9 cellular contexts compared by ENCODE assay signal in the genomic region with DNA sequence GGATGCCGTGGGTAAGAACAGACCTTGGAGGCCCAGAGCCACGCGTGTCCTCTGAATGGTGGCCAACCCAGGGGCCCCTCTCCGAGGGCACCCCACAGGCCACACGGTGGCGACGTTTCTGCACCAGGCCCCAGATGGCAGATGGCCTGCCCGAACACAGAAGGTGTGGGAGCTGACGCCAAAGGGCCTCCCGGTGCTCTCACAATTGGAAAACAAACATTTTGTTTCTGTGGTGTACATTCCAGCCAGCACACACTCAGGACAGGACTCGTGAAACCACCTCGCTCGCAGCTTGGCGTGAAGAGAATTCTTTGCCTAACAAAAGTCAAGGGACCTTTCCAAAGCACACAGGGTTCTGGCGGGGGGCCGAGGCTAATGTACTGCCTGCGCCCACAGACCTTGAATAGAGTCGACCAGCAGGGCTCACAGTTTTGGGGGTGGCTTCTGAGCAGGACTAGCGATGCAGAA.
DNase-seq lines count a peak whose midpoint lies in the region; ATAC-seq and TF ChIP-seq lines count a peak whose summit lies in the region.
"Had no signal": no experiment of that assay in that cellular context is flagged by ENCODE, and none has a peak within 500 bp of the region (broad histone marks: within the 10 kb centered on the region; RNA-seq: fewer than 3 reads in every experiment).

No MANE protein-coding gene starts in this region.

- peaks cover 0 to 2% (median 0%) of the 10 kb centered on the region in 5 donors for H3K9me3 Mint-ChIP-seq in CD8-positive, alpha-beta memory T cell
- no peaks in the 10 kb centered on the region for H3K9me3 Mint-ChIP-seq in immature natural killer cell

- H2BK120ac ChIP-seq in mesenchymal stem cell (ENCODE audit: low read depth, low read length) = no peak overlapping the region

- H3K27ac Mint-ChIP-seq in CD8-positive, alpha-beta memory T cell = peak overlapping the region in 7 of 8 donors; percentile 50 to 94 (median 82)
- H3K27ac Mint-ChIP-seq in immature natural killer cell = peak overlapping the region; percentile 76 to 100 (median 88)

- H3K27me3 Mint-ChIP-seq in CD8-positive, alpha-beta memory T cell = no peaks in the 10 kb centered on the region
- peaks cover 9 to 28% (median 21%) of the 10 kb centered on the region in 3 donors for H3K27me3 Mint-ChIP-seq in immature natural killer cell (ENCODE audit: low read depth in 3 of 3)

- POLR2A ChIA-PET in CD8-positive, alpha-beta memory T cell (lab: Charles Lee) = interaction anchor here (1.1 kb wide), 1 partner anchor 109 kb away, joined by 3 read pairs; no protein-coding TSS in a partner anchor

- H3K27ac ChIP-seq in CD8-positive, alpha-beta memory T cell (ENCODE audit: low read depth, low read length) = no peak overlapping the region
- H3K27ac ChIP-seq in ascending aorta (peak overlapping the region; percentile 2 to 72), subcutaneous abdominal adipose tissue (ENCODE audit: low read depth, low read length) (peak overlapping the region; percentile 16), mesenchymal stem cell (ENCODE audit: low read length, poor library complexity, severe bottlenecking) (no peak overlapping the region)

- H2BK5ac ChIP-seq in mesenchymal stem cell (ENCODE audit: low read depth, low read length, poor library complexity, severe bottlenecking) = no peak overlapping the region

- DNase-seq in CD8-positive, alpha-beta memory T cell = peak in 4 of 5 donors; percentile 26 to 64 (median 32)
- peak; percentile 61 for DNase-seq in NB4 (ENCODE audit: low read depth)
- peak in 1 of 2 donors; percentile 72 for DNase-seq in ascending aorta (ENCODE audit: low spot score in 2 of 2)
- peak in 2 of 3 donors; percentile 42 to 48 for DNase-seq in immature natural killer cell
- no peak for DNase-seq in MV-4-11 (lab: John Stamatoyannopoulos, UW)
- DNase-seq in mesenchymal stem cell = no peak

- no peak overlapping the region for H3K18ac ChIP-seq in mesenchymal stem cell (ENCODE audit: low read depth in 1 of 2, low read length in 2 of 2)

- H3K36me3 ChIP-seq in CD8-positive, alpha-beta memory T cell (ENCODE audit: insufficient read depth, low read length) = no peaks in the 10 kb centered on the region
- H3K36me3 ChIP-seq in ascending aorta (no peaks in the 10 kb centered on the region), subcutaneous abdominal adipose tissue (ENCODE audit: control insufficient read depth in 5 of 5, insufficient read depth in 5 of 5, low read length in 5 of 5) (peaks cover 0 to 7% (median 0%) of the 10 kb centered on the region in 5 donors), mesenchymal stem cell (ENCODE audit: control insufficient read depth in 1 of 2, insufficient read depth in 2 of 2, low read depth in 1 of 2, low read length in 2 of 2) (peaks cover 0 to 10% of the 10 kb centered on the region in 2 experiments)
- H3K36me3 ChIP-seq: HAP-1 had no signal

- CTCF ChIA-PET in CD8-positive, alpha-beta memory T cell (lab: Charles Lee) = interaction anchor here (0.9 to 3.7 kb wide), 9 partner anchors 15 to 114 kb away, joined by 3 to 27 read pairs (median 7); no protein-coding TSS in a partner anchor

- H3K9me3 ChIP-seq in CD8-positive, alpha-beta memory T cell (ENCODE audit: low read length) = no peaks in the 10 kb centered on the region
- H3K9me3 ChIP-seq in ascending aorta = no peaks in the 10 kb centered on the region
- no peaks in the 10 kb centered on the region for H3K9me3 ChIP-seq in subcutaneous abdominal adipose tissue (ENCODE audit: control insufficient read depth in 5 of 5, low read length in 5 of 5)
- no peaks in the 10 kb centered on the region for H3K9me3 ChIP-seq in mesenchymal stem cell (ENCODE audit: control insufficient read depth, low read length)
- H3K9me3 ChIP-seq: HAP-1 had no signal

- peak overlapping the region in 1 of 7 donors; percentile 13 for H3K4me3 Mint-ChIP-seq in CD8-positive, alpha-beta memory T cell
- H3K4me3 Mint-ChIP-seq in immature natural killer cell = no peak overlapping the region

- no peaks in the 10 kb centered on the region for H3K27me3 ChIP-seq in CD8-positive, alpha-beta memory T cell (ENCODE audit: insufficient read depth, low read length, poor library complexity, severe bottlenecking)
- H3K27me3 ChIP-seq in ascending aorta (no peaks in the 10 kb centered on the region), subcutaneous abdominal adipose tissue (ENCODE audit: control insufficient read depth in 5 of 5, insufficient read depth in 4 of 5, low read length in 5 of 5) (no peaks in the 10 kb centered on the region), mesenchymal stem cell (ENCODE audit: control insufficient read depth in 1 of 2, insufficient read depth in 1 of 2, low read length in 2 of 2) (no peaks in the 10 kb centered on the region)

- no peak overlapping the region for H3K14ac ChIP-seq in mesenchymal stem cell (ENCODE audit: low read length in 2 of 2)

- peaks cover 39% of the 10 kb centered on the region for H3K79me1 ChIP-seq in mesenchymal stem cell (replicated peaks; ENCODE audit: low read length, poor library complexity, severe bottlenecking)

- H3K36me3 Mint-ChIP-seq in CD8-positive, alpha-beta memory T cell = peaks cover 0 to 14% (median 3%) of the 10 kb centered on the region in 3 donors
- peaks cover 0 to 10% (median 4%) of the 10 kb centered on the region in 3 donors for H3K36me3 Mint-ChIP-seq in immature natural killer cell

- H3K23ac ChIP-seq in mesenchymal stem cell (ENCODE audit: low read length in 2 of 2) = peak overlapping the region in 1 of 2 experiments; percentile 5

- 93% methylated on average over 19 of the region's 19 CpGs for WGBS in mesenchymal stem cell

- H3K9ac ChIP-seq in subcutaneous abdominal adipose tissue (ENCODE audit: low read length in 5 of 5) (no peak overlapping the region), mesenchymal stem cell (ENCODE audit: low read length) (no peak overlapping the region)

- peaks cover 64% of the 10 kb centered on the region for H3K4me1 ChIP-seq in CD8-positive, alpha-beta memory T cell (ENCODE audit: insufficient read depth, low read length)
- H3K4me1 ChIP-seq in ascending aorta = peaks cover 15 to 37% of the 10 kb centered on the region in 2 donors
- H3K4me1 ChIP-seq in subcutaneous abdominal adipose tissue (ENCODE audit: control insufficient read depth in 5 of 5, insufficient read depth in 5 of 5, low read length in 5 of 5) = peaks cover 15 to 57% (median 49%) of the 10 kb centered on the region in 5 donors
- H3K4me1 ChIP-seq in mesenchymal stem cell (ENCODE audit: control insufficient read depth, insufficient read depth, low read depth, low read length) = peaks cover 7% of the 10 kb centered on the region
- H3K4me1 ChIP-seq: HAP-1 had no signal

- no peak overlapping the region for H4K8ac ChIP-seq in mesenchymal stem cell (ENCODE audit: low read length)

- no peak overlapping the region for H4K91ac ChIP-seq in mesenchymal stem cell (ENCODE audit: low read length)

- H3K4me3 ChIP-seq in CD8-positive, alpha-beta memory T cell (ENCODE audit: low read length) = no peak overlapping the region
- H3K4me3 ChIP-seq in NB4 (ENCODE audit: low read depth, low read length) (no peak overlapping the region), ascending aorta (no peak overlapping the region), subcutaneous abdominal adipose tissue (ENCODE audit: low read depth in 1 of 5, low read length in 5 of 5) (no peak overlapping the region), mesenchymal stem cell (ENCODE audit: insufficient read depth in 1 of 2, low read depth in 1 of 2, low read length in 2 of 2) (no peak overlapping the region)
- H3K4me3 ChIP-seq: HAP-1 had no signal

- no peak overlapping the region for H2AK5ac ChIP-seq in mesenchymal stem cell (ENCODE audit: low read length, severe bottlenecking)

- H2AFZ ChIP-seq in mesenchymal stem cell (ENCODE audit: low read depth, low read length) = no peak overlapping the region

- H3K4ac ChIP-seq in mesenchymal stem cell (ENCODE audit: low read depth in 1 of 2, low read length in 2 of 2) = no peak overlapping the region

- ATAC-seq in HG02973 (IDR thresholded peaks at IDR 0.05; ENCODE audit: unreplicated experiment) = no peak

- TF ChIP-seq POLR2A in NB4 (IDR thresholded peaks at IDR 0.05; ENCODE audit: extremely low read depth, insufficient read length) = no peak

- H2BK15ac ChIP-seq in mesenchymal stem cell (ENCODE audit: low read depth, poor library complexity, severe bottlenecking) = no peak overlapping the region

- intact Hi-C loops in ascending aorta (cut with DNase I) = loop anchor here (1.0 kb wide), 1 partner anchor 109 kb away; no protein-coding TSS in a partner anchor

- peaks cover 65 to 94% (median 81%) of the 10 kb centered on the region in 3 donors for H3K4me1 Mint-ChIP-seq in CD8-positive, alpha-beta memory T cell
- peaks cover 92 to 99% of the 10 kb centered on the region in 2 donors for H3K4me1 Mint-ChIP-seq in immature natural killer cell

- H2BK12ac ChIP-seq in mesenchymal stem cell (ENCODE audit: low read length in 2 of 2) = no peak overlapping the region

- TF ChIP-seq CTCF in NB4 (IDR thresholded peaks at IDR 0.05; ENCODE audit: low read depth, low read length) (peak; percentile 40), ascending aorta (IDR thresholded peaks at IDR 0.05) (peak; percentile 1 to 49 (median 18))

- H3K4me2 ChIP-seq in mesenchymal stem cell (ENCODE audit: low read length, poor library complexity, severe bottlenecking) = no peak overlapping the region

Comparison
In these comparisons a context has a peak if more than half of its experiments do, and no peak if none do; other contexts are left out.
1. DNase-seq: peak in CD8-positive, alpha-beta memory T cell (4 of 5), NB4 (single experiment) and immature natural killer cell (2 of 3); none in MV-4-11 (single experiment) and mesenchymal stem cell (single experiment).
2. H3K27ac ChIP-seq: peak in ascending aorta (2 of 2) and subcutaneous abdominal adipose tissue (single experiment); none in CD8-positive, alpha-beta memory T cell (single experiment) and mesenchymal stem cell (single experiment).